21 cellular contexts compared by ENCODE assay signal in genomic region chr4:56055027-56055976, GRCh38.
DNase-seq lines count a peak whose midpoint lies in the region; ATAC-seq and TF ChIP-seq lines count a peak whose summit lies in the region.
"Had no signal": no experiment of that assay in that cellular context is flagged by ENCODE, and none has a peak within 500 bp of the region (broad histone marks: within the 10 kb centered on the region; RNA-seq: fewer than 3 reads in every experiment).

No MANE protein-coding gene starts in this region.

- POLR2A ChIA-PET in HEK293 (lab: Yijun Ruan, JAX): no interaction called here
- POLR2A ChIA-PET in activated CD4-positive, alpha-beta memory T cell treated with anti-CD3 and anti-CD28 coated beads, Interleukin-2, amount 10 ng/mL, durations not matched to agents 7 days and 5 days (lab: Charles Lee): no interaction called here

- H3K4me3 Mint-ChIP-seq in nephron progenitor cell: peak overlapping the region; percentile 28
- H3K4me3 Mint-ChIP-seq in activated CD4-positive, alpha-beta memory T cell treated with anti-CD3 and anti-CD28 coated beads, Interleukin-2, amount 10 ng/mL, durations not matched to agents 7 days and 5 days: no peak overlapping the region
- H3K4me3 Mint-ChIP-seq: CD4-positive, alpha-beta T cell; T-cell had no signal

- H3K36me3 ChIP-seq in BE2C: peaks cover 3% of the 10 kb centered on the region; the same call in 1 of the 2 replicates
- no peaks in the 10 kb centered on the region for H3K36me3 ChIP-seq in HEK293 (ENCODE audit: control insufficient read depth in 2 of 2, insufficient read depth in 1 of 2, low read length in 2 of 2)
- no peaks in the 10 kb centered on the region for H3K36me3 ChIP-seq in colonic mucosa
- H3K36me3 ChIP-seq in right atrium auricular region: no peaks in the 10 kb centered on the region
- H3K36me3 ChIP-seq: uterus had no signal

- H3K4me3 ChIP-seq in BE2C (ENCODE audit: low read depth, low read length) (no peak overlapping the region), HEK293 (ENCODE audit: low read depth, low read length) (no peak overlapping the region), colonic mucosa (no peak overlapping the region), right atrium auricular region (no peak overlapping the region)
- H3K4me3 ChIP-seq: skin epidermis, uterus had no signal

- no peak for ATAC-seq in GM18519 (IDR thresholded peaks at IDR 0.05; ENCODE audit: low FRiP score, unreplicated experiment)
- no peak for ATAC-seq in GM21528 (IDR thresholded peaks at IDR 0.05; ENCODE audit: low FRiP score, unreplicated experiment)
- ATAC-seq: esophagus mucosa, PC-3, T-cell had no signal

- peaks cover 4% of the 10 kb centered on the region for H3K9me3 Mint-ChIP-seq in nephron progenitor cell
- H3K9me3 Mint-ChIP-seq in activated CD4-positive, alpha-beta memory T cell treated with anti-CD3 and anti-CD28 coated beads, Interleukin-2, amount 10 ng/mL, durations not matched to agents 7 days and 5 days: no peaks in the 10 kb centered on the region
- H3K9me3 Mint-ChIP-seq: CD4-positive, alpha-beta T cell had no signal

- H3K4me1 ChIP-seq in BE2C (peaks cover 21% of the 10 kb centered on the region), HEK293 (ENCODE audit: control insufficient read depth, insufficient read depth, low read length) (peaks cover 7% of the 10 kb centered on the region; the same call in 1 of the 2 replicates), colonic mucosa (no peaks in the 10 kb centered on the region), right atrium auricular region (no peaks in the 10 kb centered on the region)
- H3K4me1 ChIP-seq: uterus had no signal

- DNase-seq in BE2C (peak; percentile 20), colonic mucosa (peak; percentile 32), nephron progenitor cell (peak; percentile 25), right atrium auricular region (ENCODE audit: low spot score) (no peak)
- no peak for DNase-seq in activated CD4-positive, alpha-beta memory T cell treated with anti-CD3 and anti-CD28 coated beads, Interleukin-2, amount 10 ng/mL, durations not matched to agents 7 days and 5 days
- DNase-seq: activated gamma-delta T cell; CD4-positive, alpha-beta T cell; central memory CD4-positive, alpha-beta T cell; KBM-7; NCI-H1930; NCI-H526 treated with DMSO at 0.1 percent for 48 hours; PC-3; SIG-M5; stimulated activated CD4-positive, alpha-beta T cell treated with anti-CD3 and anti-CD28 coated beads, Interleukin-4, amount 100 ng/mL, for 24 hours; T-cell; uterus had no signal

- H3K27me3 Mint-ChIP-seq in nephron progenitor cell (ENCODE audit: low read depth, poor library complexity): no peaks in the 10 kb centered on the region
- peaks cover 30% of the 10 kb centered on the region for H3K27me3 Mint-ChIP-seq in activated CD4-positive, alpha-beta memory T cell treated with anti-CD3 and anti-CD28 coated beads, Interleukin-2, amount 10 ng/mL, durations not matched to agents 7 days and 5 days

- H3K27ac Mint-ChIP-seq in nephron progenitor cell: peak overlapping the region; percentile 93
- no peak overlapping the region for H3K27ac Mint-ChIP-seq in activated CD4-positive, alpha-beta memory T cell treated with anti-CD3 and anti-CD28 coated beads, Interleukin-2, amount 10 ng/mL, durations not matched to agents 7 days and 5 days
- H3K27ac Mint-ChIP-seq: CD4-positive, alpha-beta T cell; T-cell had no signal

- intact Hi-C loops in colonic mucosa (cut with DNase I): no loop called here

- H3K27me3 ChIP-seq in BE2C (no peaks in the 10 kb centered on the region), colonic mucosa (no peaks in the 10 kb centered on the region), right atrium auricular region (peaks cover 0 to 13% of the 10 kb centered on the region in 2 donors)
- H3K27me3 ChIP-seq: uterus had no signal

- H3K27ac ChIP-seq in HEK293 (ENCODE audit: extremely low read depth, low read depth, low read length) (no peak overlapping the region), colonic mucosa (no peak overlapping the region), right atrium auricular region (no peak overlapping the region)
- H3K27ac ChIP-seq: skin epidermis, uterus had no signal

- H3K9me3 ChIP-seq in BE2C (no peaks in the 10 kb centered on the region), HEK293 (ENCODE audit: control insufficient read depth, insufficient read depth, low read depth, low read length) (no peaks in the 10 kb centered on the region), colonic mucosa (no peaks in the 10 kb centered on the region), right atrium auricular region (no peaks in the 10 kb centered on the region)
- H3K9me3 ChIP-seq: uterus had no signal

- no peak for TF ChIP-seq CTCF in BE2C (IDR thresholded peaks at IDR 0.05; ENCODE audit: low read depth, low read length)
- no peak for TF ChIP-seq CTCF in HEK293 (tag by site-specific recombination; IDR thresholded peaks at IDR 0.05)
- no peak for TF ChIP-seq CTCF in colonic mucosa (IDR thresholded peaks at IDR 0.05)
- no peak for TF ChIP-seq CTCF in nephron progenitor cell (IDR thresholded peaks at IDR 0.05)
- TF ChIP-seq CTCF in right atrium auricular region (IDR thresholded peaks at IDR 0.05): no peak

- no peak overlapping the region for H3K9ac ChIP-seq in colonic mucosa (ENCODE audit: low read depth in 2 of 2, low read length in 2 of 2)

- peaks cover 33% of the 10 kb centered on the region for H3K36me3 Mint-ChIP-seq in nephron progenitor cell (ENCODE audit: low read depth)
- no peaks in the 10 kb centered on the region for H3K36me3 Mint-ChIP-seq in activated CD4-positive, alpha-beta memory T cell treated with anti-CD3 and anti-CD28 coated beads, Interleukin-2, amount 10 ng/mL, durations not matched to agents 7 days and 5 days (ENCODE audit: low read depth)
- H3K36me3 Mint-ChIP-seq: T-cell had no signal

- CTCF ChIA-PET in HEK293 (lab: Yijun Ruan, JAX): interaction anchor here (1.2 kb wide), 1 partner anchor 105 kb away, joined by 3 read pairs; no protein-coding TSS in a partner anchor
- CTCF ChIA-PET in activated CD4-positive, alpha-beta memory T cell treated with anti-CD3 and anti-CD28 coated beads, Interleukin-2, amount 10 ng/mL, durations not matched to agents 7 days and 5 days (lab: Charles Lee): no interaction called here

- peaks cover 76% of the 10 kb centered on the region for H3K4me1 Mint-ChIP-seq in nephron progenitor cell
- no peaks in the 10 kb centered on the region for H3K4me1 Mint-ChIP-seq in activated CD4-positive, alpha-beta memory T cell treated with anti-CD3 and anti-CD28 coated beads, Interleukin-2, amount 10 ng/mL, durations not matched to agents 7 days and 5 days

TF ChIP-seq in HEK293, 187 proteins besides CTCF, POLR2A, EP300 and RAD21:
- TF ChIP-seq ZFP69B (tag by site-specific recombination; IDR thresholded peaks at IDR 0.05) (no peak), ZNF677 (tag by site-specific recombination; IDR thresholded peaks at IDR 0.05) (no peak), ZNF221 (tag by site-specific recombination; IDR thresholded peaks at IDR 0.05; ENCODE audit: borderline replicate concordance) (no peak), ZNF670 (tag by site-specific recombination; IDR thresholded peaks at IDR 0.05; ENCODE audit: low read depth) (no peak), PRDM10 (tag by site-specific recombination; IDR thresholded peaks at IDR 0.05) (peak; percentile 45; the same call in 1 of the 2 replicates)

Comparison
In these comparisons a context has a peak if more than half of its experiments do, and no peak if none do; other contexts are left out.
1. DNase-seq: peak in BE2C (single experiment), colonic mucosa (single experiment) and nephron progenitor cell (single experiment); none in activated CD4-positive, alpha-beta memory T cell treated with anti-CD3 and anti-CD28 coated beads, Interleukin-2, amount 10 ng/mL, durations not matched to agents 7 days and 5 days (single experiment) and right atrium auricular region (single experiment).